23 cellular contexts compared by ENCODE assay signal in genomic region chr2:12031871-12032270, GRCh38.
DNase-seq lines count a peak whose midpoint lies in the region; ATAC-seq lines count a peak whose summit lies in the region.
"Had no signal": no experiment of that assay in that cellular context is flagged by ENCODE, and none has a peak within 500 bp of the region (broad histone marks: within the 10 kb centered on the region; RNA-seq: fewer than 3 reads in every experiment).

No MANE protein-coding gene starts in this region.

- H3K36me3 Mint-ChIP-seq in IgD-negative memory B cell: no peaks in the 10 kb centered on the region
- peaks cover 0 to 7% of the 10 kb centered on the region in 2 donors for H3K36me3 Mint-ChIP-seq in stimulated activated naive B cell treated with anti-CD40 and anti-IgM and Interleukin-4, amounts not matched to agents 10 μg/mL and 1 μg/mL and 100 μg/mL, for 72 hours

- DNase-seq in OCI-M1 (lab: John Stamatoyannopoulos, UW) (peak; percentile 70), T-helper 2 cell (no peak)
- no peak for DNase-seq in stimulated activated naive B cell treated with anti-CD40 and anti-IgM and Interleukin-4, amounts not matched to agents 10 μg/mL and 1 μg/mL and 100 μg/mL, for 72 hours
- DNase-seq in activated CD4-positive, CD25-positive, alpha-beta regulatory T cell treated with anti-CD3 and anti-CD28 coated beads, Interleukin-2, amount 50 U/mL, for 72 hours: no peak
- DNase-seq: activated naive CD4-positive, alpha-beta T cell; activated T-cell treated with anti-CD3 and anti-CD28 coated beads, Interleukin-2, amount 50 U/mL, for 4 hours; AML-193; cortex of kidney; DMS79 treated with DMSO at 0.1 percent for 48 hours; kidney; NCI-H1436 treated with DMSO at 0.1 percent for 48 hours; NCI-H774; occipital lobe; PC-3; Right ventricle myocardium superior; stimulated activated CD4-positive, alpha-beta T cell treated with anti-CD3 and anti-CD28 coated beads, Interleukin-4, amount 100 ng/mL, for 1 hour; SW 1271; thyroid gland had no signal

- H3K4me3 Mint-ChIP-seq in IgD-negative memory B cell: peak overlapping the region in 3 of 4 donors; percentile 47 to 89 (median 84)
- H3K4me3 Mint-ChIP-seq in stimulated activated naive B cell treated with anti-CD40 and anti-IgM and Interleukin-4, amounts not matched to agents 10 μg/mL and 1 μg/mL and 100 μg/mL, for 72 hours: peak overlapping the region; percentile 19 to 29
- H3K4me3 Mint-ChIP-seq: activated T-cell treated with anti-CD3 and anti-CD28 coated beads, Interleukin-2, amount 50 U/mL, for 4 hours; stimulated activated naive CD8-positive, alpha-beta T cell treated with anti-CD3 and anti-CD28 coated beads, Interleukin-15, Interleukin-2, amounts not matched to agents 100 ng/mL and 50 ng/mL, for 24 hours had no signal

- peak; percentile 17 for ATAC-seq in GM19395 (IDR thresholded peaks at IDR 0.05; ENCODE audit: unreplicated experiment)
- peak; percentile 23 to 24 for ATAC-seq in stimulated activated naive B cell treated with anti-CD40 and anti-IgM and Interleukin-4, amounts not matched to agents 10 μg/mL and 1 μg/mL and 100 μg/mL, for 72 hours (replicated peaks)
- ATAC-seq in HG02970 (IDR thresholded peaks at IDR 0.05; ENCODE audit: low FRiP score, unreplicated experiment): no peak
- ATAC-seq: activated CD4-positive, CD25-positive, alpha-beta regulatory T cell treated with anti-CD3 and anti-CD28 coated beads, Interleukin-2, amount 50 U/mL, for 24 hours; activated T-cell treated with anti-CD3 and anti-CD28 coated beads, Interleukin-2, amount 50 U/mL, for 4 hours; PC-3 had no signal

- peak overlapping the region; percentile 32 to 74 (median 37) for H3K27ac Mint-ChIP-seq in IgD-negative memory B cell
- H3K27ac Mint-ChIP-seq in stimulated activated naive B cell treated with anti-CD40 and anti-IgM and Interleukin-4, amounts not matched to agents 10 μg/mL and 1 μg/mL and 100 μg/mL, for 72 hours: peak overlapping the region; percentile 73
- H3K27ac Mint-ChIP-seq: stimulated activated naive CD8-positive, alpha-beta T cell treated with anti-CD3 and anti-CD28 coated beads, Interleukin-15, Interleukin-2, amounts not matched to agents 100 ng/mL and 50 ng/mL, for 24 hours had no signal

- peaks cover 14% of the 10 kb centered on the region for H3K27me3 Mint-ChIP-seq in IgD-negative memory B cell
- no peaks in the 10 kb centered on the region for H3K27me3 Mint-ChIP-seq in stimulated activated naive B cell treated with anti-CD40 and anti-IgM and Interleukin-4, amounts not matched to agents 10 μg/mL and 1 μg/mL and 100 μg/mL, for 72 hours
- H3K27me3 Mint-ChIP-seq: stimulated activated naive CD8-positive, alpha-beta T cell treated with anti-CD3 and anti-CD28 coated beads, Interleukin-15, Interleukin-2, amounts not matched to agents 100 ng/mL and 50 ng/mL, for 24 hours had no signal

- H3K9me3 Mint-ChIP-seq in IgD-negative memory B cell: peaks cover 0 to 3% (median 0%) of the 10 kb centered on the region in 3 donors
- H3K9me3 Mint-ChIP-seq in stimulated activated naive B cell treated with anti-CD40 and anti-IgM and Interleukin-4, amounts not matched to agents 10 μg/mL and 1 μg/mL and 100 μg/mL, for 72 hours: peaks cover 3 to 7% of the 10 kb centered on the region in 2 donors
- H3K9me3 Mint-ChIP-seq: activated T-cell treated with anti-CD3 and anti-CD28 coated beads, Interleukin-2, amount 50 U/mL, for 4 hours; stimulated activated naive CD8-positive, alpha-beta T cell treated with anti-CD3 and anti-CD28 coated beads, Interleukin-15, Interleukin-2, amounts not matched to agents 100 ng/mL and 50 ng/mL, for 24 hours had no signal

- peaks cover 48 to 56% (median 49%) of the 10 kb centered on the region in 3 donors for H3K4me1 Mint-ChIP-seq in IgD-negative memory B cell
- peaks cover 44 to 63% of the 10 kb centered on the region in 2 donors for H3K4me1 Mint-ChIP-seq in stimulated activated naive B cell treated with anti-CD40 and anti-IgM and Interleukin-4, amounts not matched to agents 10 μg/mL and 1 μg/mL and 100 μg/mL, for 72 hours
